ENCODE assay signal across 9 cellular contexts in genomic region chr9:114387678-114388431, GRCh38. TPM values are rescaled to one million over a fixed set of nuclear protein-coding genes. Genes with fewer than 3 reads are reported as not detected.
DNase-seq lines count a peak whose midpoint lies in the region; ATAC-seq, FAIRE-seq and TF ChIP-seq lines count a peak whose summit lies in the region.
"Had no signal": no experiment of that assay in that cellular context is flagged by ENCODE, and none has a peak within 500 bp of the region (broad histone marks: within the 10 kb centered on the region; RNA-seq: fewer than 3 reads in every experiment).

TSS of gene AKNA (minus strand) at chr9:114387982. CDS start at chr9:114381333, 6,649 bp downstream.

- H3K4me1 Mint-ChIP-seq in activated CD4-positive, alpha-beta T cell treated with anti-CD3 and anti-CD28 coated beads, Interleukin-2, amount 10 ng/mL, durations not matched to agents 24 days and 14 days, result peaks cover 63% of the 10 kb centered on the region

- no peak within 1 kb of the TSS for H2AFZ ChIP-seq in HepG2 (ENCODE audit: low read length)

- H3K27ac ChIP-seq in cingulate gyrus (ENCODE audit: low read depth, low read length) (peak within 1 kb of the TSS; percentile 78), HepG2 (ENCODE audit: extremely low read length, insufficient read depth, low read length) (no peak within 1 kb of the TSS)
- H3K27ac ChIP-seq: A549 had no signal

- TF ChIP-seq EP300 in HepG2 (IDR thresholded peaks at IDR 0.05; ENCODE audit: low read depth in 2 of 2, low read length in 2 of 2), result no peak
- no peak for TF ChIP-seq EP300 in HepG2 (CRISPR knock-in tag; IDR thresholded peaks at IDR 0.05; ENCODE audit: borderline replicate concordance)

- H3K4me2 ChIP-seq in HepG2 (ENCODE audit: low read depth, low read length), result peak within 1 kb of the TSS; percentile 89
- H3K4me2 ChIP-seq: A549 had no signal

- intact Hi-C loops in activated CD4-positive, alpha-beta T cell treated with anti-CD3 and anti-CD28 coated beads, Interleukin-2, amount 10 ng/mL, durations not matched to agents 24 days and 14 days (cut with micrococcal nuclease), result loop anchor here (5.0 to 10.0 kb wide), 7 partner anchors 233 to 873 kb away; partner anchors contain the start of gene COL27A1
- intact Hi-C loops in HepG2 (cut with micrococcal nuclease; ENCODE audit: unreplicated experiment), result loop anchor here (5.0 kb wide), 1 partner anchor 51 kb away; no protein-coding TSS in a partner anchor

- H3K4me1 ChIP-seq in HepG2 (ENCODE audit: insufficient read depth, low read length), result peaks cover 47% of the 10 kb centered on the region

- 0 out of 2 replicates have a peak, but pooled peaks cover 5% of the 10 kb centered on the region for H4K20me1 ChIP-seq in HepG2 (ENCODE audit: insufficient read depth, low read length)

- TF ChIP-seq RAD21 in HepG2 (CRISPR knock-in tag; IDR thresholded peaks at IDR 0.05), result no peak

- H3K9ac ChIP-seq in HepG2 (ENCODE audit: insufficient read depth, low read depth, low read length), result peak within 1 kb of the TSS; percentile 50; the same call in 1 of the 2 replicates

- H3K36me3 Mint-ChIP-seq in activated CD4-positive, alpha-beta T cell treated with anti-CD3 and anti-CD28 coated beads, Interleukin-2, amount 10 ng/mL, durations not matched to agents 24 days and 14 days (ENCODE audit: low read depth), result peaks cover 59% of the 10 kb centered on the region

- WGBS in HepG2 (ENCODE audit: low lambda C conversion rate), result 18% methylated on average over 23 of the region's 27 CpGs

- no peaks in the 10 kb centered on the region for H3K9me3 Mint-ChIP-seq in activated CD4-positive, alpha-beta T cell treated with anti-CD3 and anti-CD28 coated beads, Interleukin-2, amount 10 ng/mL, durations not matched to agents 24 days and 14 days

- FAIRE-seq in HepG2 (lab: Jason Lieb, UNC), result no peak
- FAIRE-seq: A549 had no signal

- H3K79me2 ChIP-seq in HepG2 (ENCODE audit: insufficient read depth, low read length), result no peaks in the 10 kb centered on the region

- no peak for TF ChIP-seq CTCF in HepG2 (CRISPR knock-in tag; IDR thresholded peaks at IDR 0.05)

- H3K9me3 ChIP-seq in HepG2 (ENCODE audit: low read length), result no peaks in the 10 kb centered on the region
- H3K9me3 ChIP-seq: A549 had no signal

- POLR2A ChIA-PET in HepG2 (lab: Yijun Ruan, JAX), result interaction anchor here (1.0 to 3.4 kb wide), 2 partner anchors 10 to 13 kb away, joined by 4 to 24 read pairs; no protein-coding TSS in a partner anchor

- peak within 1 kb of the TSS; percentile 93 for H3K27ac Mint-ChIP-seq in activated CD4-positive, alpha-beta T cell treated with anti-CD3 and anti-CD28 coated beads, Interleukin-2, amount 10 ng/mL, durations not matched to agents 24 days and 14 days

- CTCF ChIA-PET in HepG2 (lab: Yijun Ruan, JAX; ENCODE audit: low intra/inter-chr PET ratio, low total read pairs), result no interaction called here

- H3K36me3 ChIP-seq in HepG2 (replicated peaks in 1 of 2; ENCODE audit: control insufficient read depth in 1 of 2, insufficient read depth in 2 of 2, low read length in 2 of 2), result no peaks in the 10 kb centered on the region

- ATAC-seq in HepG2, result peak; percentile 76
- ATAC-seq: A549 had no signal

- H3K4me3 Mint-ChIP-seq in activated CD4-positive, alpha-beta T cell treated with anti-CD3 and anti-CD28 coated beads, Interleukin-2, amount 10 ng/mL, durations not matched to agents 24 days and 14 days, result peak within 1 kb of the TSS; percentile 96

- TF ChIP-seq POLR2A in HepG2 (IDR thresholded peaks at IDR 0.05; ENCODE audit: insufficient read depth in 1 of 2, low read depth in 2 of 2, low read length in 2 of 2), result no peak

- in situ Hi-C loops in HepG2 (cut with HindIII; ENCODE audit: extremely low pct_ligation_motif_present, low pct_unique_long_range_greater_than_20kb), result no loop called here

- peak; percentile 45 for DNase-seq in NCI-H2029 (lab: John Stamatoyannopoulos, UW)
- no peak for DNase-seq in NCI-H2029 treated with DMSO at 0.1 percent for 48 hours (lab: John Stamatoyannopoulos, UW)
- DNase-seq in KG1 (lab: John Stamatoyannopoulos, UW), result peak; percentile 77
- peak; percentile 96 for DNase-seq in activated CD4-positive, alpha-beta T cell treated with anti-CD3 and anti-CD28 coated beads, Interleukin-2, amount 10 ng/mL, durations not matched to agents 24 days and 14 days
- no peak for DNase-seq in HepG2 (ENCODE audit: low spot score)
- DNase-seq in stimulated activated CD4-positive, alpha-beta T cell treated with anti-CD3 and anti-CD28 coated beads, Interleukin-4, amount 100 ng/mL, for 1 hour, result peak; percentile 82
- no peak for DNase-seq in NCI-H2171 (lab: John Stamatoyannopoulos, UW)

- no TSS peak for BruUV-seq in HepG2 (replicated peaks; lab: Mats Ljungman, UMichigan)

- peak within 1 kb of the TSS; percentile 59 to 68 (median 60) for H3K4me3 ChIP-seq in HepG2 (replicated peaks in 1 of 3; ENCODE audit: insufficient read depth in 1 of 3, low read depth in 2 of 3, low read length in 3 of 3)
- H3K4me3 ChIP-seq: A549 had no signal

- no peaks in the 10 kb centered on the region for H3K27me3 Mint-ChIP-seq in activated CD4-positive, alpha-beta T cell treated with anti-CD3 and anti-CD28 coated beads, Interleukin-2, amount 10 ng/mL, durations not matched to agents 24 days and 14 days

- no peaks in the 10 kb centered on the region for H3K27me3 ChIP-seq in HepG2 (ENCODE audit: control insufficient read depth in 1 of 2, insufficient read depth in 2 of 2, low read length in 2 of 2)

TF ChIP-seq in HepG2, 621 proteins besides CTCF, POLR2A, EP300 and RAD21 (continues in another document):
- TF ChIP-seq NCOA2 (CRISPR knock-in tag; IDR thresholded peaks at IDR 0.05) (no peak), ZBTB43 (CRISPR knock-in tag; conservative IDR thresholded peaks at IDR 0.05) (no peak), NFIB (CRISPR knock-in tag; IDR thresholded peaks at IDR 0.05; ENCODE audit: borderline replicate concordance) (peak; percentile 56; the same call in 1 of the 2 replicates), GFI1 (CRISPR knock-in tag; IDR thresholded peaks at IDR 0.05; ENCODE audit: borderline replicate concordance) (no peak), LCORL (IDR thresholded peaks at IDR 0.05) (no peak), LCORL (CRISPR knock-in tag; IDR thresholded peaks at IDR 0.05) (no peak), ZFP82 (CRISPR knock-in tag; IDR thresholded peaks at IDR 0.05; ENCODE audit: borderline replicate concordance) (no peak), ZNF547 (CRISPR knock-in tag; IDR thresholded peaks at IDR 0.05) (0 out of 2 replicates have a peak, but pooled peaks have one; percentile 69), HNRNPL (IDR thresholded peaks at IDR 0.05; ENCODE audit: low read depth, low read length) (0 out of 2 replicates have a peak, but pooled peaks have one; percentile 45), NONO (IDR thresholded peaks at IDR 0.05) (no peak), NONO (CRISPR knock-in tag; conservative IDR thresholded peaks at IDR 0.05) (no peak)

RNA-seq across cellular contexts. Expression of gene AKNA, which starts in this region (rescaled TPM):
- total RNA-seq in activated CD4-positive, alpha-beta T cell treated with anti-CD3 and anti-CD28 coated beads, Interleukin-2, amount 10 ng/mL, durations not matched to agents 24 days and 14 days, result 149 and 150 TPM in 2 replicates
- 2.5 and 3.1 TPM in 2 replicates for total RNA-seq in HepG2 (2016; rRNA removed; fragmentation: Illumina TruSeq; extraction: Trizol)
- total RNA-seq in HepG2 (2016; cell fraction: cytosol; rRNA removed; fragmentation: Illumina TruSeq; extraction: Trizol; ENCODE audit: low read depth), result 0.44 and 0.81 TPM in 2 replicates
- total RNA-seq in HepG2 (2016; cell fraction: insoluble cytoplasmic fraction; rRNA removed; fragmentation: Illumina TruSeq; extraction: Trizol), result 2.1 and 3.1 TPM in 2 replicates
- total RNA-seq in HepG2 (2016; cell fraction: membrane; rRNA removed; fragmentation: Illumina TruSeq; extraction: Trizol), result 1.4 and 1.9 TPM in 2 replicates
- 2.4 and 2.8 TPM in 2 replicates for total RNA-seq in HepG2 (2016; cell fraction: nucleus; rRNA removed; fragmentation: Illumina TruSeq; extraction: Trizol)
- 3.0 and 4.8 TPM in 2 replicates for polyA plus RNA-seq in HepG2 (2011; rRNA removed)
- polyA plus RNA-seq in HepG2 (2011; cell fraction: cytosol; rRNA removed), result 2.1 and 2.5 TPM in 2 replicates
- polyA plus RNA-seq in HepG2 (2011; cell fraction: nucleus; rRNA removed), result 15.0 and 15.5 TPM in 2 replicates
- polyA plus RNA-seq in HepG2 (2012), result 4.7 and 7.6 TPM in 2 replicates
- 0.41 and 0.43 TPM in 2 replicates for polyA plus RNA-seq in HepG2 (2016; cell fraction: cytosol; fragmentation: Illumina TruSeq; extraction: Trizol; ENCODE audit: low read depth)
- 2.0 and 3.7 TPM in 2 replicates for polyA plus RNA-seq in HepG2 (2016; cell fraction: insoluble cytoplasmic fraction; fragmentation: Illumina TruSeq; extraction: Trizol; ENCODE audit: low read depth)
- 1.1 and 1.4 TPM in 2 replicates for polyA plus RNA-seq in HepG2 (2016; cell fraction: membrane; fragmentation: Illumina TruSeq; extraction: Trizol; ENCODE audit: low read depth)
- 6.0 and 6.2 TPM in 2 replicates for polyA plus RNA-seq in HepG2 (2016; cell fraction: nucleus; fragmentation: Illumina TruSeq; extraction: Trizol; ENCODE audit: insufficient read depth, low read depth)
- 7.8 and 7.9 TPM in 2 replicates for polyA minus RNA-seq in HepG2 (2011; rRNA and poly(A)+ RNA removed; ENCODE audit: low replicate concordance)
- polyA minus RNA-seq in HepG2 (2011; cell fraction: cytosol; rRNA and poly(A)+ RNA removed), result 3.5 and 3.7 TPM in 2 replicates
- 12.0 and 15.4 TPM in 2 replicates for polyA minus RNA-seq in HepG2 (2011; cell fraction: nucleus; rRNA and poly(A)+ RNA removed)

Comparison
In these comparisons a context has a peak if more than half of its experiments do, and no peak if none do; other contexts are left out.
1. RNA of gene AKNA (total RNA-seq): 149 to 150 TPM in activated CD4-positive, alpha-beta T cell treated with anti-CD3 and anti-CD28 coated beads, Interleukin-2, amount 10 ng/mL, durations not matched to agents 24 days and 14 days; 0.44 to 3.1 TPM in HepG2; every median in the first group is over 10 times any median in the second.
2. DNase-seq: peak in NCI-H2029 (single experiment), KG1 (single experiment), activated CD4-positive, alpha-beta T cell treated with anti-CD3 and anti-CD28 coated beads, Interleukin-2, amount 10 ng/mL, durations not matched to agents 24 days and 14 days (single experiment) and stimulated activated CD4-positive, alpha-beta T cell treated with anti-CD3 and anti-CD28 coated beads, Interleukin-4, amount 100 ng/mL, for 1 hour (single experiment); none in NCI-H2029 treated with DMSO at 0.1 percent for 48 hours (single experiment), HepG2 (single experiment) and NCI-H2171 (single experiment).